In the genomic region with DNA sequence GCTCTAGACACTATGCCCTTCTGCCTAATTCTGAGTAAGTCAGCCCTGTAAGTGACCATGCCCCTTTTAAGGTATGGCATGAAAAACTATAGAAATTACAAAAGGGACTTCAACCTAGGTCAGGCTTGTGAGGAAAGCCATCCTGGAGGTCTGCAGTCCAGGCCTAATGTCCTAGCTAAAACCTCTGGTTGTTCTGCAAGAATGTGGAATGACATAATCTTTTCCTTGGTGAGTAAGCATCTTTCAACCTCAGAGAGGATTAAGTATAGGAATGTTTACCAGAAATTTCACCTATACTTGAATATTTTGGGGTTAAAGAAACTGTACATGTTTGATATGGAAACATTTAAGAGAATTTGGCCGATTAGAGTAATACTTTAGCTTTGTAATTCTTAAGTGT, we compare ENCODE assay signal across 15 cellular contexts. TPM values are rescaled to one million over a fixed set of nuclear protein-coding genes. Genes with fewer than 3 reads are reported as not detected.
DNase-seq lines count a peak whose midpoint lies in the region; ATAC-seq, FAIRE-seq and TF ChIP-seq lines count a peak whose summit lies in the region.
"Had no signal": no experiment of that assay in that cellular context is flagged by ENCODE, and none has a peak within 500 bp of the region (broad histone marks: within the 10 kb centered on the region; RNA-seq: fewer than 3 reads in every experiment).

No MANE protein-coding gene starts in this region.

- POLR2A ChIA-PET in AG04450 (lab: Yijun Ruan, JAX) = interaction anchor here (0.7 to 1.4 kb wide), 2 partner anchors 97 to 136 kb away, joined by 3 to 4 read pairs; partner anchors contain the start of genes HELQ and MRPS18C
- POLR2A ChIA-PET in K562 (lab: Yijun Ruan, JAX) = no interaction called here

- no peak overlapping the region for H2AFZ ChIP-seq in K562 (ENCODE audit: low read depth, low read length)
- H2AFZ ChIP-seq: GM23338 had no signal

- TF ChIP-seq POLR2A in K562 (conservative IDR thresholded peaks at IDR 0.05) = no peak
- no peak for TF ChIP-seq POLR2A in erythroblast (IDR thresholded peaks at IDR 0.05; ENCODE audit: low read length)

- no peak overlapping the region for H3K4me3 ChIP-seq in AG04450 (ENCODE audit: low read depth, low read length)
- H3K4me3 ChIP-seq in K562 = no peak overlapping the region
- H3K4me3 ChIP-seq: BLaER1 treated with 17β-estradiol and CSF1 and Interleukin-3, amounts not matched to agents 10 nM and 100 nM; GM23338 had no signal

- no peak overlapping the region for H3K9ac ChIP-seq in K562 (ENCODE audit: insufficient read depth in 1 of 2, low read depth in 2 of 2, low read length in 2 of 2)
- H3K9ac ChIP-seq: BLaER1 treated with 17β-estradiol and CSF1 and Interleukin-3, amounts not matched to agents 10 nM and 100 nM had no signal

- no peaks in the 10 kb centered on the region for H3K9me3 ChIP-seq in AG04450 (ENCODE audit: control insufficient read depth, insufficient read depth, low read length)
- H3K9me3 ChIP-seq in K562 (replicated peaks; ENCODE audit: control insufficient read depth, insufficient read depth, low read depth, low read length) = 0 out of 2 replicates have a peak, but pooled peaks cover 2% of the 10 kb centered on the region

- no TSS peak for BruUV-seq in K562 (replicated peaks; lab: Mats Ljungman, UMichigan)

- DNase-seq in AG04450 (ENCODE audit: low read depth, low spot score) (peak; percentile 39), HTR-8/SVneo (ENCODE audit: insufficient read length, low spot score) (peak; percentile 59), K562 (ENCODE audit: extremely low read depth in 1 of 4, low spot score in 3 of 4) (no peak), kidney tubule cell (ENCODE audit: low spot score) (peak; percentile 75), NCI-H2171 treated with DMSO at 0.1 percent for 48 hours (lab: John Stamatoyannopoulos, UW) (no peak), Right ventricle myocardium superior (no peak), mucosa of gallbladder (ENCODE audit: low spot score) (no peak), erythroblast (lab: John Stamatoyannopoulos, UW) (no peak)
- DNase-seq: activated CD4-positive, alpha-beta T cell treated with anti-CD3 and anti-CD28 coated beads, Interleukin-2, amount 50 U/mL, for 1 hour; activated naive CD4-positive, alpha-beta T cell treated with anti-CD3 and anti-CD28 coated beads for 36 hours; naive B cell; NCI-H774; T-helper 1 cell had no signal

- intact Hi-C loops in K562 (cut with micrococcal nuclease) (no loop called here), Right ventricle myocardium superior (cut with DNase I) (no loop called here)

- CTCF ChIA-PET in AG04450 (lab: Charles Lee) = no interaction called here
- CTCF ChIA-PET in K562 (lab: Yijun Ruan, JAX; ENCODE audit: low intra/inter-chr PET ratio) = no interaction called here

- TF ChIP-seq RAD21 in K562 (CRISPR knock-in tag; conservative IDR thresholded peaks at IDR 0.05 in 1 of 2, IDR thresholded peaks at IDR 0.05 in 1 of 2) = no peak

- H3K36me3 ChIP-seq in K562 (ENCODE audit: control insufficient read depth, insufficient read depth, low read length) = no peaks in the 10 kb centered on the region
- H3K36me3 ChIP-seq: BLaER1 treated with 17β-estradiol and CSF1 and Interleukin-3, amounts not matched to agents 10 nM and 100 nM had no signal

- no peaks in the 10 kb centered on the region for H4K20me1 ChIP-seq in K562 (replicated peaks; ENCODE audit: control insufficient read depth, insufficient read depth, low read length)
- H4K20me1 ChIP-seq: BLaER1 treated with 17β-estradiol and CSF1 and Interleukin-3, amounts not matched to agents 10 nM and 100 nM had no signal

- TF ChIP-seq CTCF in AG04450 (IDR thresholded peaks at IDR 0.05; ENCODE audit: low read depth, low read length) (no peak), K562 (IDR thresholded peaks at IDR 0.05 in 2 of 3, conservative IDR thresholded peaks at IDR 0.05 in 1 of 3; ENCODE audit: insufficient read depth in 2 of 3, low read depth in 1 of 3, low read length in 3 of 3) (no peak)

- H3K79me2 ChIP-seq in K562 (ENCODE audit: control insufficient read depth, insufficient read depth, low read length) = no peaks in the 10 kb centered on the region

- WGBS in K562 (ENCODE audit: insufficient coverage, low coverage, missing lambda C conversion rate) = 0% methylated on average over 1 of the region's 1 CpG

- no peaks in the 10 kb centered on the region for H3K9me1 ChIP-seq in K562 (ENCODE audit: control insufficient read depth, insufficient read depth, low read length)

- FAIRE-seq in HTR-8/SVneo (lab: Jason Lieb, UNC) (no peak), K562 (lab: Jason Lieb, UNC) (no peak)

- H3K27me3 ChIP-seq in AG04450 (ENCODE audit: control insufficient read depth, insufficient read depth, low read length) = no peaks in the 10 kb centered on the region
- no peaks in the 10 kb centered on the region for H3K27me3 ChIP-seq in K562 (ENCODE audit: control insufficient read depth in 2 of 2, insufficient read depth in 2 of 2, low read length in 2 of 2)
- H3K27me3 ChIP-seq: BLaER1 treated with 17β-estradiol and CSF1 and Interleukin-3, amounts not matched to agents 10 nM and 100 nM had no signal

- peaks cover 0 to 6% of the 10 kb centered on the region in 2 experiments; a peak in 2 of 5 replicates for H3K4me1 ChIP-seq in K562 (replicated peaks in 1 of 2; ENCODE audit: control insufficient read depth in 2 of 2, insufficient read depth in 2 of 2, low read length in 2 of 2)

- H3K27ac ChIP-seq in AG04450 (ENCODE audit: low read depth, low read length) (peak overlapping the region; percentile 66), K562 (ENCODE audit: extremely low read depth, low read depth, low read length) (no peak overlapping the region)
- H3K27ac ChIP-seq: BLaER1 treated with 17β-estradiol and CSF1 and Interleukin-3, amounts not matched to agents 10 nM and 100 nM had no signal

- ATAC-seq in K562 (no peak), Right ventricle myocardium superior (ENCODE audit: poor library complexity) (no peak)
- ATAC-seq: GM23338 had no signal

- no peak overlapping the region for H3K4me2 ChIP-seq in K562 (ENCODE audit: insufficient read depth, low read length)
- H3K4me2 ChIP-seq: GM23338 had no signal

- no peak for TF ChIP-seq EP300 in K562 (IDR thresholded peaks at IDR 0.05; ENCODE audit: low read length)

- in situ Hi-C loops in K562 (cut with MboI) = no loop called here

TF ChIP-seq in K562, 482 proteins besides CTCF, POLR2A, EP300 and RAD21 (continues in another document):
- peak; percentile 22; the same call in 1 of the 2 replicates for TF ChIP-seq ZNF316 (IDR thresholded peaks at IDR 0.05)
- peak; percentile 35; the same call in 1 of the 2 replicates for TF ChIP-seq MAFK (IDR thresholded peaks at IDR 0.05; ENCODE audit: low read length)
- TF ChIP-seq MAFF (IDR thresholded peaks at IDR 0.05; ENCODE audit: low read length) = 0 out of 2 replicates have a peak, but pooled peaks have one; percentile 7
- no peak for TF ChIP-seq DLX4 (CRISPR knock-in tag; IDR thresholded peaks at IDR 0.05)
- peak; percentile 71 for TF ChIP-seq C11orf30 (IDR thresholded peaks at IDR 0.05; ENCODE audit: low read depth)
- TF ChIP-seq MAFG (tag; conservative IDR thresholded peaks at IDR 0.05) = peak; percentile 57; the same call in 1 of the 2 replicates
- no peak for TF ChIP-seq ZNF124 (CRISPR knock-in tag; IDR thresholded peaks at IDR 0.05)
- TF ChIP-seq JUND (IDR thresholded peaks at IDR 0.05; ENCODE audit: borderline replicate concordance, low read depth, low read length) = peak; percentile 53; the same call in 1 of the 2 replicates
- TF ChIP-seq JUND (tag; IDR thresholded peaks at IDR 0.05; ENCODE audit: borderline replicate concordance, low read depth, low read length) = peak; percentile 80; the same call in 2 of the 3 replicates
- TF ChIP-seq NFE2 (IDR thresholded peaks at IDR 0.05; ENCODE audit: low read depth) = peak; percentile 37; the same call in 1 of the 2 replicates
- 0 out of 2 replicates have a peak, but pooled peaks have one; percentile 38 for TF ChIP-seq JUN (IDR thresholded peaks at IDR 0.05; ENCODE audit: borderline replicate concordance, low read depth, low read length)
- TF ChIP-seq JUN (CRISPR knock-in tag; IDR thresholded peaks at IDR 0.05; ENCODE audit: borderline replicate concordance) = no peak
- no peak for TF ChIP-seq ZNF584 (CRISPR knock-in tag; IDR thresholded peaks at IDR 0.05; ENCODE audit: low read depth)
- TF ChIP-seq FOSL1 (tag; conservative IDR thresholded peaks at IDR 0.05) = peak; percentile 45; the same call in 1 of the 2 replicates
- TF ChIP-seq ZFX (CRISPR knock-in tag; IDR thresholded peaks at IDR 0.05) = peak; percentile 49
- no peak for TF ChIP-seq MEIS2 (IDR thresholded peaks at IDR 0.05; ENCODE audit: partially characterized antibody)
- TF ChIP-seq ATF7 (IDR thresholded peaks at IDR 0.05) = peak; percentile 67
- TF ChIP-seq ZNF431 (CRISPR knock-in tag; IDR thresholded peaks at IDR 0.05) = no peak

RNA-seq across cellular contexts. Expression of gene HPSE, which starts 23.8 kb away (rescaled TPM):
- polyA plus RNA-seq in AG04450 (2011; rRNA removed) (0.32 and 0.37 TPM in 2 replicates), K562 (2011; rRNA removed) (0.14 and 0.42 TPM in 2 replicates), K562 (2014; fragmentation: Illumina TruSeq; extraction: Trizol) (0.06 and 0.08 TPM in 2 replicates), K562 (2014; fragmentation: Nextera tagmentation; extraction: Ambion mirVana) (under 1 TPM; 0.01 to 0.04 TPM), K562 (2014; rRNA removed) (0.29 TPM in 1 of 2 replicates, not detected in the other)
- 0.17 and 0.28 TPM in 2 replicates for polyA minus RNA-seq in AG04450 (2011; rRNA and poly(A)+ RNA removed)
- total RNA-seq in K562 (2011; cell fraction: chromatin; rRNA removed; ENCODE audit: low replicate concordance) = 0.46 TPM in 1 of 2 replicates, not detected in the other
- total RNA-seq in K562 (2011; cell fraction: nucleolus; rRNA removed) = 0.26 and 0.33 TPM in 2 replicates
- total RNA-seq in K562 (2011; cell fraction: nucleoplasm; rRNA removed) = 0.15 and 0.61 TPM in 2 replicates
- total RNA-seq in K562 (2014; rRNA removed) (0.04 and 0.14 TPM in 2 replicates), K562 (2014; rRNA removed; fragmentation: Illumina TruSeq; extraction: Trizol) (0.15 and 0.26 TPM in 2 replicates), K562 (2015; rRNA removed; fragmentation: Illumina TruSeq; extraction: Trizol) (0.15 TPM in 1 of 2 replicates, not detected in the other), K562 (2021) (0.20 and 0.22 TPM in 2 replicates), Right ventricle myocardium superior (1.5 TPM), mucosa of gallbladder (5.9 TPM)
- 0.07 and 0.12 TPM in 2 replicates for polyA plus RNA-seq in K562 (2011; cell fraction: cytosol; rRNA removed)
- 0.15 and 0.31 TPM in 2 replicates for polyA plus RNA-seq in K562 (2011; cell fraction: nucleus; rRNA removed)
- 0.05 and 0.29 TPM in 2 replicates for polyA plus RNA-seq in K562 (2012)
- polyA minus RNA-seq in K562 (2011; rRNA and poly(A)+ RNA removed) = 0.27 and 0.81 TPM in 2 replicates
- polyA minus RNA-seq in K562 (2011; cell fraction: cytosol; rRNA and poly(A)+ RNA removed) = 0.57 TPM in 1 of 2 replicates, not detected in the other
- polyA minus RNA-seq in K562 (2011; cell fraction: nucleus; rRNA and poly(A)+ RNA removed) = under 0.01 and 0.11 TPM in 2 replicates

Comparison
In these comparisons a context has a peak if more than half of its experiments do, and no peak if none do; other contexts are left out.
1. DNase-seq: peak in AG04450 (single experiment), HTR-8/SVneo (single experiment) and kidney tubule cell (single experiment); none in K562 (0 of 4), NCI-H2171 treated with DMSO at 0.1 percent for 48 hours (single experiment), Right ventricle myocardium superior (single experiment), mucosa of gallbladder (single experiment) and erythroblast (0 of 2).